ENCODE assay signal across 22 cellular contexts in the genomic region with DNA sequence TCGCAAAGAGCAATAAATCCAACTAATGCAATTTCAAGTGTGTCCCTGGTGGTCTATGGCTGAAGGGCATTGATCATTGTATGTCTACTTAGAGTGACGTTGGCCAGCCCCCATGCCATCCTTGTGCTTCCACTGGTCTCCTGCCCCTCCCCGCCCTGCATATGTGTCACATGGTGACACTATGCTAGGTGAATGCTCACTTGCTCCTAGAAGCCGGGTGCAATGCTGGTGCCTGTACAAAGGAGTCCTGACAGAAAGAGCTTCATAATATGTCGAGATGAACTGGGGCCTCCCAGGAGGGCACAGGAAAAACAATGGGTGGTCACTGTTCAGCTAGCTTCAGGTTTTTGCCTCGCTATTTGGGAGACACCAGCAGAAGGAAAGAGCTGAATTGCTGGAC. TPM values are rescaled to one million over a fixed set of nuclear protein-coding genes. Genes with fewer than 3 reads are reported as not detected.
DNase-seq lines count a peak whose midpoint lies in the region; ATAC-seq and TF ChIP-seq lines count a peak whose summit lies in the region.
"Had no signal": no experiment of that assay in that cellular context is flagged by ENCODE, and none has a peak within 500 bp of the region (broad histone marks: within the 10 kb centered on the region; RNA-seq: fewer than 3 reads in every experiment).

No MANE protein-coding gene starts in this region.

- peak overlapping the region; percentile 41 for H3K4me3 Mint-ChIP-seq in activated T-helper 17 cell treated with anti-CD3 and anti-CD28 coated beads, Interleukin-2, amount 50 U/mL, for 72 hours
- peak overlapping the region in 4 of 10 donors; percentile 2 to 79 (median 34) for H3K4me3 Mint-ChIP-seq in naive thymus-derived CD4-positive, alpha-beta T cell
- H3K4me3 Mint-ChIP-seq: brain, neural progenitor cell had no signal

- 94 to 97% methylated on average over 6 of the region's 6 CpGs for WGBS in heart right ventricle, 2 donors

- intact Hi-C loops in heart right ventricle (cut with DNase I) (loop anchor here in 1 of 10 donors (10.0 kb wide), 1 partner anchor 392 kb away; no protein-coding TSS in a partner anchor), dorsolateral prefrontal cortex (cut with DNase I) (no loop called here)
- intact Hi-C loops in naive thymus-derived CD4-positive, alpha-beta T cell (cut with micrococcal nuclease) = loop anchor here in 1 of 2 donors (10.0 kb wide), 1 partner anchor 862 kb away; no protein-coding TSS in a partner anchor

- no peak overlapping the region for H3K4me3 ChIP-seq in right atrium auricular region
- no peak overlapping the region for H3K4me3 ChIP-seq in heart right ventricle
- no peak overlapping the region for H3K4me3 ChIP-seq in naive thymus-derived CD4-positive, alpha-beta T cell (ENCODE audit: low read length)
- no peak overlapping the region for H3K4me3 ChIP-seq in dorsolateral prefrontal cortex
- H3K4me3 ChIP-seq: neural progenitor cell, SJCRH30, upper lobe of left lung had no signal

- H3K36me3 Mint-ChIP-seq in activated T-helper 17 cell treated with anti-CD3 and anti-CD28 coated beads, Interleukin-2, amount 50 U/mL, for 72 hours (ENCODE audit: low read depth) = no peaks in the 10 kb centered on the region
- H3K36me3 Mint-ChIP-seq in naive thymus-derived CD4-positive, alpha-beta T cell = no peaks in the 10 kb centered on the region
- H3K36me3 Mint-ChIP-seq: brain, neural progenitor cell had no signal

- TF ChIP-seq CTCF in right atrium auricular region (IDR thresholded peaks at IDR 0.05) (no peak), heart right ventricle (IDR thresholded peaks at IDR 0.05) (no peak), dorsolateral prefrontal cortex (IDR thresholded peaks at IDR 0.05 in 54 of 56, conservative IDR thresholded peaks at IDR 0.05 in 2 of 56; ENCODE audit: low read depth in 1 of 56, partially characterized antibody in 56 of 56) (no peak)

- peaks cover 38% of the 10 kb centered on the region for H3K4me1 Mint-ChIP-seq in activated T-helper 17 cell treated with anti-CD3 and anti-CD28 coated beads, Interleukin-2, amount 50 U/mL, for 72 hours
- peaks cover 29 to 86% (median 72%) of the 10 kb centered on the region in 7 donors for H3K4me1 Mint-ChIP-seq in naive thymus-derived CD4-positive, alpha-beta T cell

- no peaks in the 10 kb centered on the region for H3K27me3 Mint-ChIP-seq in activated T-helper 17 cell treated with anti-CD3 and anti-CD28 coated beads, Interleukin-2, amount 50 U/mL, for 72 hours
- no peaks in the 10 kb centered on the region for H3K27me3 Mint-ChIP-seq in naive thymus-derived CD4-positive, alpha-beta T cell
- H3K27me3 Mint-ChIP-seq: IgD-negative memory B cell had no signal

- peak overlapping the region; percentile 56 for H3K27ac Mint-ChIP-seq in activated T-helper 17 cell treated with anti-CD3 and anti-CD28 coated beads, Interleukin-2, amount 50 U/mL, for 72 hours
- H3K27ac Mint-ChIP-seq in naive thymus-derived CD4-positive, alpha-beta T cell = peak overlapping the region; percentile 74 to 100 (median 97)
- H3K27ac Mint-ChIP-seq: brain, neural progenitor cell had no signal

- POLR2A ChIA-PET in naive thymus-derived CD4-positive, alpha-beta T cell (lab: Charles Lee) = interaction anchor here (0.9 to 19.4 kb wide), 11 partner anchors 8 to 369 kb away, joined by 3 to 617 read pairs (median 4); a partner anchor contains a TSS

- H3K27ac ChIP-seq in right atrium auricular region (no peak overlapping the region), heart right ventricle (no peak overlapping the region), dorsolateral prefrontal cortex (no peak overlapping the region)
- H3K27ac ChIP-seq in naive thymus-derived CD4-positive, alpha-beta T cell (ENCODE audit: low read depth, low read length) = peak overlapping the region; percentile 44
- H3K27ac ChIP-seq: HL-60, neural progenitor cell, SJCRH30, upper lobe of left lung had no signal

- CTCF ChIA-PET in naive thymus-derived CD4-positive, alpha-beta T cell (lab: Charles Lee) = interaction anchor here (1.5 to 6.0 kb wide), 4 partner anchors 11 to 370 kb away, joined by 4 to 49 read pairs (median 16); a partner anchor contains a TSS

- H3K4me1 ChIP-seq in right atrium auricular region (peaks cover 0 to 14% of the 10 kb centered on the region in 2 donors), heart right ventricle (peaks cover 0 to 32% (median 4%) of the 10 kb centered on the region in 9 donors)
- peaks cover 26 to 27% of the 10 kb centered on the region in 2 donors for H3K4me1 ChIP-seq in naive thymus-derived CD4-positive, alpha-beta T cell (ENCODE audit: control insufficient read depth in 2 of 2, insufficient read depth in 2 of 2, low read length in 2 of 2)
- H3K4me1 ChIP-seq: SJCRH30 had no signal

- H3K9me3 Mint-ChIP-seq in activated T-helper 17 cell treated with anti-CD3 and anti-CD28 coated beads, Interleukin-2, amount 50 U/mL, for 72 hours = no peaks in the 10 kb centered on the region
- no peaks in the 10 kb centered on the region for H3K9me3 Mint-ChIP-seq in naive thymus-derived CD4-positive, alpha-beta T cell
- H3K9me3 Mint-ChIP-seq: brain, IgD-negative memory B cell, neural progenitor cell had no signal

- H3K27me3 ChIP-seq in right atrium auricular region = no peaks in the 10 kb centered on the region
- peaks cover 0 to 12% (median 0%) of the 10 kb centered on the region in 7 donors for H3K27me3 ChIP-seq in heart right ventricle
- no peaks in the 10 kb centered on the region for H3K27me3 ChIP-seq in naive thymus-derived CD4-positive, alpha-beta T cell (ENCODE audit: control insufficient read depth in 2 of 2, insufficient read depth in 2 of 2, low read length in 2 of 2)
- peaks cover 0 to 21% (median 0%) of the 10 kb centered on the region in 45 donors for H3K27me3 ChIP-seq in dorsolateral prefrontal cortex
- H3K27me3 ChIP-seq: upper lobe of left lung had no signal

- DNase-seq in right atrium auricular region (ENCODE audit: low spot score) (peak; percentile 38), heart right ventricle (no peak), dorsolateral prefrontal cortex (no peak), activated gamma-delta T cell treated with Interleukin-2 at 50 U/mL for 16 hours (no peak)
- peak in 1 of 9 donors; percentile 17 for DNase-seq in naive thymus-derived CD4-positive, alpha-beta T cell
- DNase-seq: activated CD4-positive, alpha-beta T cell treated with anti-CD3 and anti-CD28 coated beads for 4 hours; Calu3; cortex of kidney; H7; left cardiac atrium; MM.1S; retina; SJCRH30; stimulated activated naive CD4-positive, alpha-beta T cell; T-helper 9 cell; upper lobe of left lung had no signal

- H3K36me3 ChIP-seq in right atrium auricular region = no peaks in the 10 kb centered on the region
- no peaks in the 10 kb centered on the region for H3K36me3 ChIP-seq in heart right ventricle
- no peaks in the 10 kb centered on the region for H3K36me3 ChIP-seq in naive thymus-derived CD4-positive, alpha-beta T cell (ENCODE audit: control insufficient read depth in 2 of 3, insufficient read depth in 3 of 3, low read length in 3 of 3)
- H3K36me3 ChIP-seq: neural progenitor cell, SJCRH30, upper lobe of left lung had no signal

- ATAC-seq in heart right ventricle (no peak), HG02588 (IDR thresholded peaks at IDR 0.05; ENCODE audit: unreplicated experiment) (no peak)
- no peak for ATAC-seq in activated T-helper 17 cell treated with anti-CD3 and anti-CD28 coated beads, Interleukin-2, amount 50 U/mL, for 72 hours (replicated peaks)
- no peak for ATAC-seq in naive thymus-derived CD4-positive, alpha-beta T cell
- ATAC-seq: left cardiac atrium had no signal

- H3K9me3 ChIP-seq in right atrium auricular region (no peaks in the 10 kb centered on the region), heart right ventricle (no peaks in the 10 kb centered on the region)
- H3K9me3 ChIP-seq in naive thymus-derived CD4-positive, alpha-beta T cell (ENCODE audit: control insufficient read depth in 2 of 3, low read length in 3 of 3) = no peaks in the 10 kb centered on the region
- H3K9me3 ChIP-seq: SJCRH30, upper lobe of left lung had no signal

RNA-seq across cellular contexts. Expression of a gene that starts 5.9 kb away (rescaled TPM):
- 1 to 10 TPM; 1.2 to 1.7 TPM for total RNA-seq in right atrium auricular region
- 1 to 10 TPM in 3 of 10 donors, under 1 TPM in 7; 0.34 to 2.0 (median 0.55) TPM for total RNA-seq in heart right ventricle
- 1 to 10 TPM in 1 of 2 donors, under 1 TPM in 1; 0.97 to 1.5 TPM for polyA plus RNA-seq in heart right ventricle
- 10 to 100 TPM; 28.6 to 32.3 TPM for total RNA-seq in activated T-helper 17 cell treated with anti-CD3 and anti-CD28 coated beads, Interleukin-2, amount 50 U/mL, for 72 hours
- 100 to 1,000 TPM in 4 of 5 experiments, 10 to 100 TPM in 1; 75.0 to 288 (median 182) TPM for total RNA-seq in naive thymus-derived CD4-positive, alpha-beta T cell
- 100 to 1,000 TPM; 119 to 204 TPM for polyA plus RNA-seq in naive thymus-derived CD4-positive, alpha-beta T cell
- total RNA-seq in dorsolateral prefrontal cortex = 10 to 100 TPM in 61 of 120 experiments, 1 to 10 TPM in 59; 3.6 to 26.3 (median 10.1) TPM

RNA-seq across cellular contexts. Expression of a gene that starts 18.7 kb away (rescaled TPM):
- 1,000 to 10,000 TPM; 1,113 to 1,769 TPM for total RNA-seq in right atrium auricular region
- 1,000 to 10,000 TPM in 2 of 10 donors, 100 to 1,000 TPM in 8; 217 to 1,060 (median 297) TPM for total RNA-seq in heart right ventricle
- polyA plus RNA-seq in heart right ventricle = 1,000 to 10,000 TPM; 1,049 to 2,308 TPM
- 1,000 to 10,000 TPM; 2,616 to 3,068 TPM for total RNA-seq in activated T-helper 17 cell treated with anti-CD3 and anti-CD28 coated beads, Interleukin-2, amount 50 U/mL, for 72 hours
- 1,000 to 10,000 TPM; 1,492 to 5,756 (median 1,578) TPM for total RNA-seq in naive thymus-derived CD4-positive, alpha-beta T cell
- 1,000 to 10,000 TPM; 6,721 to 8,256 TPM for polyA plus RNA-seq in naive thymus-derived CD4-positive, alpha-beta T cell
- 1,000 to 10,000 TPM in 44 of 120 experiments, 100 to 1,000 TPM in 76; 441 to 1,542 (median 928) TPM for total RNA-seq in dorsolateral prefrontal cortex
